In the genomic region with DNA sequence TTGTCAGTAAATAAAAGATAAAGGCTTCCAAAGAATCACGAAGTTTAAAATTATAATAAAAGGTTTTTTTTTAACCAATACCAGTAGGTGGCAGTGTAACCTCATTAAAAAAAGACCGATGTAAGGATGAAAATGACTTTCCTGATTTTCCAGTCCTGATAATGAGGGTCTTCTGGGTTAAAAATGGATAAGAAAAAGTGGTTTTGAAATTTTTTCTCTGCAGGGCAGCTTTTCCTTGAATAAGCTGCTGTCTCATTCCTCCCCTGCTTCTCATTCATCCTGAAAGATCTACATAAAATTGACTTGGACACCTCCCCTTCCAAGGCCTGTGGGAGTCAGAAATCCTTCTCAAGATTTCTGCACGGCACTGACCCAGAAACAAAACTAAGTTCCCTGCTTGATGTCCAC, we compare ENCODE assay signal across 1 cellular context.
TF ChIP-seq lines count a peak whose summit lies in the region.

No MANE protein-coding gene starts in this region.

TF ChIP-seq in HepG2, 621 proteins besides CTCF, POLR2A, EP300 and RAD21 (continued from another document):
- TF ChIP-seq, protein P1, sequence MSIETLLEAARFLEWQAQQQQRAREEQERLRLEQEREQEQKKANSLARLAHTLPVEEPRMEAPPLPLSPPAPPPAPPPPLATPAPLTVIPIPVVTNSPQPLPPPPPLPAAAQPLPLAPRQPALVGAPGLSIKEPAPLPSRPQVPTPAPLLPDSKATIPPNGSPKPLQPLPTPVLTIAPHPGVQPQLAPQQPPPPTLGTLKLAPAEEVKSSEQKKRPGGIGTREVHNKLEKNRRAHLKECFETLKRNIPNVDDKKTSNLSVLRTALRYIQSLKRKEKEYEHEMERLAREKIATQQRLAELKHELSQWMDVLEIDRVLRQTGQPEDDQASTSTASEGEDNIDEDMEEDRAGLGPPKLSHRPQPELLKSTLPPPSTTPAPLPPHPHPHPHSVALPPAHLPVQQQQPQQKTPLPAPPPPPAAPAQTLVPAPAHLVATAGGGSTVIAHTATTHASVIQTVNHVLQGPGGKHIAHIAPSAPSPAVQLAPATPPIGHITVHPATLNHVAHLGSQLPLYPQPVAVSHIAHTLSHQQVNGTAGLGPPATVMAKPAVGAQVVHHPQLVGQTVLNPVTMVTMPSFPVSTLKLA (IDR thresholded peaks at IDR 0.05) = no peak
